8 cellular contexts compared by ENCODE assay signal in the genomic region with DNA sequence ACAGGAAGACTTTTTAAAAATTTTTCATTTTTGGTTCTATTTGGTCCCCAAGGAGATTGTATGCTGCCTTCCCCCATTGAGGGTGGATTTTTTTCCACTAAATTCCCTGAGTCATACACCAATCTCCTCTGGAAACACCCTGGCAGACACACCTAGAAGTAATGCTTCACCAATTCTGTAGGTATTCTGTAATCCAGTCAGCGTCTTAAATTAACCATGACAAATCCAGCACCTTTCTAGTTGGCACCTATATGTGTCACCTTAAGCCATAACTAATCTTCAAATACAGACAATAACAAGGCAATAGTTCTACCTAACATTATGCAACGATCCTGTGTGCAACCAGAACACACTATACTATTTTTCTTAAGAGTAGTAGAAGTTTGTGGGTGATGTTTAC.
"Had no signal": no experiment of that assay in that cellular context is flagged by ENCODE, and none has a peak within 500 bp of the region (broad histone marks: within the 10 kb centered on the region; RNA-seq: fewer than 3 reads in every experiment).

No MANE protein-coding gene starts in this region.

- H3K27ac ChIP-seq: GM23248, HL-60 had no signal

- H3K9me3 ChIP-seq: HAP-1 had no signal

- H3K4me3 ChIP-seq: GM23248, HAP-1 had no signal

- H3K36me3 ChIP-seq: HAP-1 had no signal

- DNase-seq: GM23248, GOT3, H7, HFFc6 had no signal

- ATAC-seq: HCT116, HepG2 had no signal

- H3K4me1 ChIP-seq: HAP-1 had no signal

- FAIRE-seq: HepG2 had no signal
